Comparison of ENCODE assay signal across 8 cellular contexts in the genomic region with DNA sequence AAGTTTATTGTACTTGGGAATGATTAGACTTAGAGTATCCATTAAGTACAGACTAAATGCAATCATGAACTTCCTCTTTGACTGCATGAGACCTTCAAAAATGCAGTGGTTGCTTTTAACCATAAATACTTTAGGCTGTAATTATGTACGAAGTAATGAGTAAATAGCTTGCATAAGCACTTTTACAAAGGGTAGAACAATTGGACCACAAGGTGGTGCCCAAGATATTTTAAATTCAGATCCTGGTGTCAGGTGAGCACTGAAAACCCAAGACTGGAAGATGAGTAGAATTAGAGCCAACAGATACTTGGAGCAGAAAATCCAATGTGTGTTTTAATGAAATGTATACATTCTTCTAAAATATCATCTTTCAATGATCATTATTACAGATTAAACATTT. TPM values are rescaled to one million over a fixed set of nuclear protein-coding genes. Genes with fewer than 3 reads are reported as not detected.
A peak's percentile ranks its signal among the peaks of the same experiment; 100 is the strongest.
DNase-seq lines count a peak whose midpoint lies in the region; ATAC-seq and TF ChIP-seq lines count a peak whose summit lies in the region.

No MANE protein-coding gene starts in this region.

- H3K36me3 ChIP-seq in H7 (replicated peaks; ENCODE audit: control insufficient read depth, insufficient read depth, low read length): no peaks in the 10 kb centered on the region; the same call in 1 of the 2 replicates
- no peaks in the 10 kb centered on the region for H3K36me3 ChIP-seq in right lobe of liver

- in situ Hi-C loops in T47D (cut with HindIII; ENCODE audit: low pct_unique_long_range_greater_than_20kb, low sequenced_read_pairs): no loop called here

- no peak for TF ChIP-seq POLR2A in right lobe of liver (IDR thresholded peaks at IDR 0.05)

- WGBS in right lobe of liver (ENCODE audit: insufficient coverage, low coverage, low lambda C conversion rate, missing lambda C conversion rate): 4% methylated on average over 1 of the region's 1 CpG

- ATAC-seq in CD4-positive, alpha-beta T cell (ENCODE audit: poor library complexity): peak; percentile 51
- ATAC-seq in right lobe of liver (peak; percentile 83 to 95 (median 90)), GM21717 (IDR thresholded peaks at IDR 0.05; ENCODE audit: unreplicated experiment) (no peak)

- TF ChIP-seq CTCF in CD4-positive, alpha-beta T cell (IDR thresholded peaks at IDR 0.05): peak; percentile 48
- peak; percentile 59 to 77 (median 64) for TF ChIP-seq CTCF in right lobe of liver (IDR thresholded peaks at IDR 0.05)

- H3K27me3 ChIP-seq in CD4-positive, alpha-beta T cell (ENCODE audit: control insufficient read depth, insufficient read depth, low read length): no peaks in the 10 kb centered on the region
- peaks cover 2% of the 10 kb centered on the region; the same call in 1 of the 2 replicates for H3K27me3 ChIP-seq in H7 (ENCODE audit: control insufficient read depth, insufficient read depth, low read length)
- no peaks in the 10 kb centered on the region for H3K27me3 ChIP-seq in right lobe of liver

- CTCF ChIA-PET in CD4-positive, alpha-beta T cell (lab: Charles Lee): interaction anchor here (1.4 to 1.5 kb wide), 2 partner anchors 536 to 563 kb away, joined by 6 to 7 read pairs; no protein-coding TSS in a partner anchor

- no peaks in the 10 kb centered on the region for H3K36me3 Mint-ChIP-seq in CD4-positive, alpha-beta T cell (ENCODE audit: low read depth)

- no peak overlapping the region for H3K27ac Mint-ChIP-seq in CD4-positive, alpha-beta T cell

- no peak overlapping the region for H3K4me3 ChIP-seq in H7 (ENCODE audit: insufficient read depth, low read depth, low read length)
- H3K4me3 ChIP-seq in right lobe of liver: no peak overlapping the region

- peaks cover 13% of the 10 kb centered on the region for H3K4me1 Mint-ChIP-seq in CD4-positive, alpha-beta T cell (ENCODE audit: low read depth)

- no peak overlapping the region for H3K27ac ChIP-seq in CD4-positive, alpha-beta T cell (ENCODE audit: low read depth, low read length)
- H3K27ac ChIP-seq in right lobe of liver: no peak overlapping the region

- intact Hi-C loops in CD4-positive, alpha-beta T cell (cut with DNase I, micrococcal nuclease): loop anchor here (1.0 to 5.0 kb wide), 5 partner anchors 535 to 563 kb away; no protein-coding TSS in a partner anchor
- intact Hi-C loops in right lobe of liver (cut with DNase I): no loop called here

- no peak overlapping the region for H3K4me3 Mint-ChIP-seq in CD4-positive, alpha-beta T cell

- H3K9me3 ChIP-seq in CD4-positive, alpha-beta T cell (ENCODE audit: control insufficient read depth, low read length): no peaks in the 10 kb centered on the region
- no peaks in the 10 kb centered on the region for H3K9me3 ChIP-seq in right lobe of liver

- H3K27me3 Mint-ChIP-seq in CD4-positive, alpha-beta T cell: no peaks in the 10 kb centered on the region

- H3K9me3 Mint-ChIP-seq in CD4-positive, alpha-beta T cell: no peaks in the 10 kb centered on the region

- DNase-seq in CD4-positive, alpha-beta T cell: peak in 2 of 10 experiments; percentile 3 to 21
- peak; percentile 40 for DNase-seq in H7
- DNase-seq in NCI-H526 treated with DMSO at 0.1 percent for 48 hours (lab: John Stamatoyannopoulos, UW): peak; percentile 26
- DNase-seq in T47D (ENCODE audit: low read depth in 1 of 2, low spot score in 1 of 2): peak; percentile 69 to 85
- DNase-seq in right lobe of liver: peak in 1 of 3 donors; percentile 55
- DNase-seq in NK-92 (lab: John Stamatoyannopoulos, UW; ENCODE audit: unreplicated experiment): no peak
- DNase-seq in stimulated activated CD4-positive, alpha-beta T cell treated with anti-CD3 and anti-CD28 coated beads, Interleukin-4, amount 100 ng/mL, for 1 hour: no peak

- POLR2A ChIA-PET in CD4-positive, alpha-beta T cell (lab: Charles Lee): no interaction called here

- peaks cover 0 to under 1% (median 0%) of the 10 kb centered on the region in 4 donors for H3K4me1 ChIP-seq in right lobe of liver

RNA-seq across cellular contexts. Expression of a gene that starts 43.4 kb away (rescaled TPM):
- 1 to 10 TPM; 1.2 TPM for total RNA-seq in CD4-positive, alpha-beta T cell
- total RNA-seq in H7 (2014; rRNA removed; shearing (Covaris generic)): 11.0 and 17.6 TPM in 2 replicates
- total RNA-seq in right lobe of liver: 10 to 100 TPM; 16.6 to 22.2 (median 19.6) TPM

Comparison
In these comparisons a context has a peak if more than half of its experiments do, and no peak if none do; other contexts are left out.
1. DNase-seq: peak in H7 (single experiment), NCI-H526 treated with DMSO at 0.1 percent for 48 hours (single experiment) and T47D (2 of 2); none in NK-92 (single experiment) and stimulated activated CD4-positive, alpha-beta T cell treated with anti-CD3 and anti-CD28 coated beads, Interleukin-4, amount 100 ng/mL, for 1 hour (single experiment).
2. intact Hi-C loops: an anchor here in CD4-positive, alpha-beta T cell (1.0 to 5.0 kb wide); none called in right lobe of liver.